ENCODE assay signal across 25 cellular contexts in the genomic region with DNA sequence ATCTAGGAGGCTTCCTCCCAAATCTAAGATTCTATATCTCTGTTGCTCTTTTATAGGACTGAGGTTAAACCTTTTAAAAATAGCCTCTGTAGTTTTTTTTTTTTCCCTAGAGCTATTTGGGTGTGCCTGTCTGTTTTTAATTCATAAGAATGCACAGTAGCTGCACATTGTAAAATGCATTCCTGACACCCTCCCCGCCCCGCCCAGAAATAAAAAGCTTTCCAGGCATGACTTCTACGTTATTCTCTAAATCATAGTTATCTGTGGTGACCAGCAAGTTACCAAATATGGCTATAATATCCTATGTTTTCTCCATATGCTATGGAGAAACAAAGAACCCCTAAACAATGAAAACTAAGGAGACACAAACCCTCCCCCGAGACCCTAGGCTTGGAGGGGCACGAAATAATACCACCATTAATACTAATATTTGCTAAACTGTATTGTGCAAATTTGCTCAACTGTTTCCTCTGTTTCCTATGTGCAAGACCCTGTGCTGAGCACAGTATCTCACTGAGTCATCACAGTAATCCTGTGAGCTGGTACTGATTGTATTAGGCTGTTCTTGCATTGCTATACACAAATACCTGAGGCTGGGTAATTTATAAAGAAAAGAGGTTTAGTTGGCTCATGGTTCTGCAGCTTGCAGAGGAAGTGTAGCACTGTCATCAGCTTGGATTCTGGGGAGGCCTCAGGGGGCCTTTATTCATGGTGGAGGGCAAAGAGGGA.
"Had no signal": no experiment of that assay in that cellular context is flagged by ENCODE, and none has a peak within 500 bp of the region (broad histone marks: within the 10 kb centered on the region; RNA-seq: fewer than 3 reads in every experiment).

No MANE protein-coding gene starts in this region.

- H3K27ac ChIP-seq: ascending aorta, brain microvascular endothelial cell, left lung, lower lobe of right lung, WERI-Rb-1 had no signal

- H3K36me3 ChIP-seq: ascending aorta, brain microvascular endothelial cell, left lung, lower lobe of right lung, WERI-Rb-1 had no signal

- H3K9me3 Mint-ChIP-seq: activated naive CD4-positive, alpha-beta T cell treated with anti-CD3 and anti-CD28 coated beads for 36 hours; activated naive CD8-positive, alpha-beta T cell treated with anti-CD3 and anti-CD28 coated beads for 36 hours; activated T-helper 1 cell treated with anti-CD3 and anti-CD28 coated beads, Interleukin-12 subunit alpha, Interleukin-12 subunit beta, Interleukin-2, Interleukin-4 antibody, amounts not matched to agents 30 ng/mL and 10 ng/mL and 1 ng/mL, durations not matched to agents 14 hours and 24 hours and 36 hours; central memory CD8-positive, alpha-beta T cell; natural killer cell treated with Interleukin-12 subunit alpha and Interleukin-12 subunit beta and Interleukin-15 and Interleukin-18, amount 100 ng/mL, for 72 hours; stimulated activated effector memory CD8-positive, alpha-beta T cell treated with anti-CD3 and anti-CD28 coated beads, Interleukin-12 subunit alpha, Interleukin-12 subunit beta, amount 100 ng/mL, for 72 hours; stimulated activated naive CD8-positive, alpha-beta T cell treated with anti-CD3 and anti-CD28 coated beads, Interleukin-15, amount 100 ng/mL, for 72 hours had no signal

- H3K27ac Mint-ChIP-seq: activated naive CD4-positive, alpha-beta T cell treated with anti-CD3 and anti-CD28 coated beads for 36 hours; activated naive CD8-positive, alpha-beta T cell treated with anti-CD3 and anti-CD28 coated beads for 36 hours; activated T-helper 1 cell treated with anti-CD3 and anti-CD28 coated beads, Interleukin-12 subunit alpha, Interleukin-12 subunit beta, Interleukin-2, Interleukin-4 antibody, amounts not matched to agents 30 ng/mL and 10 ng/mL and 1 ng/mL, durations not matched to agents 14 hours and 24 hours and 36 hours; natural killer cell treated with Interleukin-12 subunit alpha and Interleukin-12 subunit beta and Interleukin-15 and Interleukin-18, amount 100 ng/mL, for 72 hours; stimulated activated effector memory CD8-positive, alpha-beta T cell treated with anti-CD3 and anti-CD28 coated beads, Interleukin-12 subunit alpha, Interleukin-12 subunit beta, amount 100 ng/mL, for 72 hours; stimulated activated naive CD8-positive, alpha-beta T cell treated with anti-CD3 and anti-CD28 coated beads, Interleukin-15, amount 100 ng/mL, for 72 hours had no signal

- H3K27me3 ChIP-seq: ascending aorta, brain microvascular endothelial cell had no signal

- DNase-seq: activated CD4-positive, alpha-beta T cell treated with anti-CD3 and anti-CD28 coated beads for 48 hours; activated CD4-positive, alpha-beta T cell treated with anti-CD3 and anti-CD28 coated beads, Interleukin-2, amount 50 U/mL, for 48 hours; activated CD8-positive, alpha-beta memory T cell treated with anti-CD3 and anti-CD28 coated beads for 24 hours; activated effector memory CD4-positive, alpha-beta T cell treated with anti-CD3 and anti-CD28 coated beads, Interleukin-2, amount 50 U/mL, for 16 hours; activated naive CD4-positive, alpha-beta T cell treated with anti-CD3 and anti-CD28 coated beads for 36 hours; activated naive CD8-positive, alpha-beta T cell treated with anti-CD3 and anti-CD28 coated beads for 36 hours; activated T-cell treated with anti-CD3 and anti-CD28 coated beads, Interleukin-2, amount 50 U/mL, for 1 hour; brain microvascular endothelial cell; dermis blood vessel endothelial cell; effector CD4-positive, alpha-beta T cell; erythroblast; head of caudate nucleus; left lung; lower lobe of right lung; mesenchymal stem cell; small intestine; stimulated activated CD4-positive, alpha-beta T cell treated with anti-CD3 and anti-CD28 coated beads, Interleukin-4, amount 100 ng/mL, for 24 hours; stimulated activated naive CD8-positive, alpha-beta T cell treated with anti-CD3 and anti-CD28 coated beads, Interleukin-15, amount 100 ng/mL, for 72 hours; substantia nigra; WERI-Rb-1 had no signal

- H3K4me3 ChIP-seq: ascending aorta, left lung, lower lobe of right lung had no signal

- H3K9me3 ChIP-seq: ascending aorta, left lung, lower lobe of right lung had no signal

- H3K4me3 Mint-ChIP-seq: activated naive CD4-positive, alpha-beta T cell treated with anti-CD3 and anti-CD28 coated beads for 36 hours; activated naive CD8-positive, alpha-beta T cell treated with anti-CD3 and anti-CD28 coated beads for 36 hours; activated T-helper 1 cell treated with anti-CD3 and anti-CD28 coated beads, Interleukin-12 subunit alpha, Interleukin-12 subunit beta, Interleukin-2, Interleukin-4 antibody, amounts not matched to agents 30 ng/mL and 10 ng/mL and 1 ng/mL, durations not matched to agents 14 hours and 24 hours and 36 hours; central memory CD8-positive, alpha-beta T cell; natural killer cell treated with Interleukin-12 subunit alpha and Interleukin-12 subunit beta and Interleukin-15 and Interleukin-18, amount 100 ng/mL, for 72 hours; stimulated activated effector memory CD8-positive, alpha-beta T cell treated with anti-CD3 and anti-CD28 coated beads, Interleukin-12 subunit alpha, Interleukin-12 subunit beta, amount 100 ng/mL, for 72 hours; stimulated activated naive CD8-positive, alpha-beta T cell treated with anti-CD3 and anti-CD28 coated beads, Interleukin-15, amount 100 ng/mL, for 72 hours had no signal

- H3K36me3 Mint-ChIP-seq: activated naive CD8-positive, alpha-beta T cell treated with anti-CD3 and anti-CD28 coated beads for 36 hours; natural killer cell treated with Interleukin-12 subunit alpha and Interleukin-12 subunit beta and Interleukin-15 and Interleukin-18, amount 100 ng/mL, for 72 hours; stimulated activated effector memory CD8-positive, alpha-beta T cell treated with anti-CD3 and anti-CD28 coated beads, Interleukin-12 subunit alpha, Interleukin-12 subunit beta, amount 100 ng/mL, for 72 hours had no signal

- H3K4me1 ChIP-seq: ascending aorta, left lung, lower lobe of right lung had no signal

- H3K4me1 Mint-ChIP-seq: activated naive CD8-positive, alpha-beta T cell treated with anti-CD3 and anti-CD28 coated beads for 36 hours; central memory CD8-positive, alpha-beta T cell; stimulated activated effector memory CD8-positive, alpha-beta T cell treated with anti-CD3 and anti-CD28 coated beads, Interleukin-12 subunit alpha, Interleukin-12 subunit beta, amount 100 ng/mL, for 72 hours; stimulated activated naive CD8-positive, alpha-beta T cell treated with anti-CD3 and anti-CD28 coated beads, Interleukin-15, amount 100 ng/mL, for 72 hours had no signal
